13 cellular contexts compared by ENCODE assay signal in the genomic region with DNA sequence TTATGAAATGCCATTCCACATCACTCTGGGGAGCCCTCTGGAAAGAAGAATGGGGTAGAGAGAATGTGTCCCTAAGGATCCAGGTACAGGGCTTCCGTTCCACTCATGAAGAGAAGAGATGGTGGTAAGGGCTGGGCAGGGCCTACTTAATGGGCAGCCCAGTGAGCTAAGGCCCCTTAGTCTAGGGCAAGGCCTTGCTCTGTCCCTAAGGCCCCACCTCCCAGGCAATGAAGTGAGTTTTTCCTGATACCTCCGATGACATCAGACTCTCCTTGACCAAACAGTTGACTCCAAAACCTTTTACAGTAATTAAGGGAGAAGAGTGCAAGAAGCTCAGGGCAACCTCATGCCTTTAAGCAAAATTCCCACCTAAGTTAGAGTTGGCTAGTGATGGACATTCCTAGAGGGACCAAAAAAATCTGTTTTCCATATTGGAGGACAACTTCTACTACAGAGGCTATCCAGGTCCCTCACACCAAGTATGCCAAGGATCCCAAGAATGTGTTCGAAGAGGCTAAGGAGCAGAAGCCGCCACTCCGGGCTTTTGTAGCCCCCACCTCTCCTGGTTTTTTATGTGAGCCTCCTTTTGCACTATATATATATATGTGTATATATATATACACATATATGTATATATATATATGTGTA. TPM values are rescaled to one million over a fixed set of nuclear protein-coding genes. Genes with fewer than 3 reads are reported as not detected.
DNase-seq lines count a peak whose midpoint lies in the region; ATAC-seq and TF ChIP-seq lines count a peak whose summit lies in the region.
"Had no signal": no experiment of that assay in that cellular context is flagged by ENCODE, and none has a peak within 500 bp of the region (broad histone marks: within the 10 kb centered on the region; RNA-seq: fewer than 3 reads in every experiment).

No MANE protein-coding gene starts in this region.

- no peak for ATAC-seq in activated B cell treated with CpG ODN at 0.5 μM for 24 hours (ENCODE audit: low read depth)
- ATAC-seq in foreskin keratinocyte: no peak
- ATAC-seq in HG02852 (IDR thresholded peaks at IDR 0.05; ENCODE audit: unreplicated experiment): no peak

- peaks cover 66% of the 10 kb centered on the region for H3K4me1 Mint-ChIP-seq in activated B cell treated with CpG ODN at 0.5 μM for 24 hours

- H3K36me3 ChIP-seq in skeletal muscle tissue (ENCODE audit: control insufficient read depth in 3 of 3, insufficient read depth in 3 of 3, low read length in 3 of 3): peaks cover 0 to 7% (median 2%) of the 10 kb centered on the region in 3 donors

- no peaks in the 10 kb centered on the region for H3K27me3 Mint-ChIP-seq in activated B cell treated with CpG ODN at 0.5 μM for 24 hours

- POLR2A ChIA-PET in activated B cell treated with CpG ODN at 0.5 μM for 24 hours (lab: Charles Lee): interaction anchor here (4.1 to 4.5 kb wide), 2 partner anchors 11 to 12 kb away, joined by 34 to 37 read pairs; no protein-coding TSS in a partner anchor

- no peak overlapping the region for H3K9ac ChIP-seq in skeletal muscle tissue (ENCODE audit: low read depth in 1 of 3, low read length in 3 of 3)

- no peak for TF ChIP-seq CTCF in activated B cell treated with CpG ODN at 0.5 μM for 24 hours (IDR thresholded peaks at IDR 0.05)
- no peak for TF ChIP-seq CTCF in fibroblast of pulmonary artery (IDR thresholded peaks at IDR 0.05; ENCODE audit: low read length, missing control alignments)
- TF ChIP-seq CTCF in lower leg skin (IDR thresholded peaks at IDR 0.05): no peak
- no peak for TF ChIP-seq CTCF in foreskin keratinocyte (conservative IDR thresholded peaks at IDR 0.05)

- intact Hi-C loops in activated B cell treated with CpG ODN at 0.5 μM for 24 hours (cut with micrococcal nuclease) (no loop called here), lower leg skin (cut with DNase I; ENCODE audit: low total_unique reads) (no loop called here)

- H3K4me1 ChIP-seq in skeletal muscle tissue (ENCODE audit: control insufficient read depth in 3 of 3, insufficient read depth in 3 of 3, low read length in 3 of 3) (peaks cover 49 to 69% (median 67%) of the 10 kb centered on the region in 3 donors), foreskin keratinocyte (peaks cover 30% of the 10 kb centered on the region)

- no peaks in the 10 kb centered on the region for H3K9me3 Mint-ChIP-seq in activated B cell treated with CpG ODN at 0.5 μM for 24 hours

- peak overlapping the region; percentile 18 for H3K4me3 ChIP-seq in fibroblast of pulmonary artery (replicated peaks; ENCODE audit: low read depth, low read length)
- peak overlapping the region in 2 of 3 donors; percentile 11 to 29 for H3K4me3 ChIP-seq in skeletal muscle tissue (ENCODE audit: low read length in 3 of 3)
- no peak overlapping the region for H3K4me3 ChIP-seq in lower leg skin (ENCODE audit: low read depth, poor library complexity, severe bottlenecking)

- no peaks in the 10 kb centered on the region for H3K27me3 ChIP-seq in skeletal muscle tissue (ENCODE audit: control insufficient read depth in 3 of 3, insufficient read depth in 3 of 3, low read length in 3 of 3)
- H3K27me3 ChIP-seq in foreskin keratinocyte: no peaks in the 10 kb centered on the region

- H3K27ac Mint-ChIP-seq in activated B cell treated with CpG ODN at 0.5 μM for 24 hours: peak overlapping the region; percentile 97

- no peak overlapping the region for H3K4me3 Mint-ChIP-seq in activated B cell treated with CpG ODN at 0.5 μM for 24 hours

- 89 to 98% methylated on average over 5 of the region's 5 CpGs for WGBS in lower leg skin, 2 donors

- H3K27ac ChIP-seq in skeletal muscle tissue (ENCODE audit: low read depth, low read length) (peak overlapping the region; percentile 79), foreskin keratinocyte (no peak overlapping the region)

- DNase-seq in EL (peak; percentile 20), activated B cell treated with CpG ODN at 0.5 μM for 24 hours (no peak), fibroblast of pulmonary artery (ENCODE audit: low read depth) (peak; percentile 55), lower leg skin (ENCODE audit: low spot score in 2 of 2) (no peak), foreskin keratinocyte (no peak), HuH-7 (ENCODE audit: low spot score) (no peak)
- DNase-seq: activated T-cell treated with anti-CD3 and anti-CD28 coated beads for 4 hours; KG1; NCI-H1694; NCI-H524 treated with DMSO at 0.1 percent for 48 hours; stimulated activated CD4-positive, alpha-beta T cell treated with anti-CD3 and anti-CD28 coated beads, Interleukin-4, amount 100 ng/mL, for 24 hours had no signal

- no peaks in the 10 kb centered on the region for H3K9me3 ChIP-seq in skeletal muscle tissue (ENCODE audit: control insufficient read depth in 3 of 3, low read length in 3 of 3)

- TF ChIP-seq POLR2A in lower leg skin (IDR thresholded peaks at IDR 0.05): no peak

- H3K36me3 Mint-ChIP-seq in activated B cell treated with CpG ODN at 0.5 μM for 24 hours (ENCODE audit: low read depth): peaks cover 3% of the 10 kb centered on the region

- CTCF ChIA-PET in activated B cell treated with CpG ODN at 0.5 μM for 24 hours (lab: Charles Lee): interaction anchor here (1.5 kb wide), 1 partner anchor 194 kb away, joined by 3 read pairs; no protein-coding TSS in a partner anchor

RNA-seq across cellular contexts. Expression of gene KLF9, which starts 5.9 kb away (rescaled TPM):
- total RNA-seq in activated B cell treated with CpG ODN at 0.5 μM for 24 hours (5.2 and 6.3 TPM in 2 replicates), skeletal muscle tissue (2.6 TPM), lower leg skin (100 to 1,000 TPM in 2 of 4 donors, 10 to 100 TPM in 2; 71.5 to 198 (median 104) TPM), foreskin keratinocyte (4.5 and 5.7 TPM in 2 replicates)
- 2.0 TPM in 2 replicates for polyA plus RNA-seq in foreskin keratinocyte

Comparison
In these comparisons a context has a peak if more than half of its experiments do, and no peak if none do; other contexts are left out.
1. DNase-seq: peak in EL (single experiment) and fibroblast of pulmonary artery (single experiment); none in activated B cell treated with CpG ODN at 0.5 μM for 24 hours (single experiment), lower leg skin (0 of 2), foreskin keratinocyte (0 of 2) and HuH-7 (single experiment).